8 cellular contexts compared by ENCODE assay signal in genomic region chr7:112286294-112287086, GRCh38.
DNase-seq lines count a peak whose midpoint lies in the region; ATAC-seq and TF ChIP-seq lines count a peak whose summit lies in the region.

No MANE protein-coding gene starts in this region.

- H3K27me3 ChIP-seq in spleen (replicated peaks in 1 of 7), result no peaks in the 10 kb centered on the region
- no peaks in the 10 kb centered on the region for H3K27me3 ChIP-seq in GM23248 (replicated peaks; ENCODE audit: insufficient read depth)

- H3K9me2 ChIP-seq in GM23248 (ENCODE audit: insufficient read depth), result no peaks in the 10 kb centered on the region

- H3K4me2 ChIP-seq in GM23248 (ENCODE audit: unreplicated experiment), result no peak overlapping the region

- no peak overlapping the region for H2AFZ ChIP-seq in GM23248

- H3K27ac ChIP-seq in spleen (no peak overlapping the region), GM23248 (no peak overlapping the region)

- DNase-seq in NCI-H146 (lab: John Stamatoyannopoulos, UW) (peak; percentile 97), hippocampal formation (lab: John Stamatoyannopoulos, UW) (peak; percentile 3 to 62), T-helper 9 cell (no peak), mucosa of descending colon (no peak), spleen (no peak), GM23248 (no peak)

- in situ Hi-C loops in GM23248 (cut with MboI), result no loop called here

- no peak for TF ChIP-seq POLR2A in spleen (IDR thresholded peaks at IDR 0.05)

- no peak for TF ChIP-seq CTCF in mucosa of descending colon (IDR thresholded peaks at IDR 0.05)
- TF ChIP-seq CTCF in spleen (IDR thresholded peaks at IDR 0.05 in 8 of 11, conservative IDR thresholded peaks at IDR 0.05 in 3 of 11), result no peak

- WGBS in spleen, 5 donors, result 52 to 73% (median 58%) methylated on average over 5 of the region's 5 CpGs
- WGBS in GM23248 (ENCODE audit: low coverage in 1 of 2, low lambda C conversion rate in 2 of 2, missing lambda C conversion rate in 2 of 2), 2 experiments, result 86 to 91% methylated on average over 5 of the region's 5 CpGs

- no peaks in the 10 kb centered on the region; the same call in 1 of the 2 replicates for H3K79me2 ChIP-seq in GM23248 (ENCODE audit: insufficient read depth)

- peaks cover 9% of the 10 kb centered on the region; the same call in 1 of the 2 replicates for H3F3A ChIP-seq in GM23248 (ENCODE audit: insufficient read depth)

- intact Hi-C loops in mucosa of descending colon (cut with DNase I, micrococcal nuclease), result no loop called here
- intact Hi-C loops in spleen (cut with DNase I; ENCODE audit: low total_unique reads), result no loop called here

- H4K20me1 ChIP-seq in GM23248 (ENCODE audit: insufficient read depth), result no peaks in the 10 kb centered on the region

- no peaks in the 10 kb centered on the region for H3K9me3 ChIP-seq in mucosa of descending colon
- no peaks in the 10 kb centered on the region for H3K9me3 ChIP-seq in spleen
- no peaks in the 10 kb centered on the region for H3K9me3 ChIP-seq in GM23248 (ENCODE audit: low read depth)

- no peak overlapping the region for H3K4me3 ChIP-seq in mucosa of descending colon
- no peak overlapping the region for H3K4me3 ChIP-seq in spleen
- H3K4me3 ChIP-seq in GM23248, result no peak overlapping the region

- H3K4me1 ChIP-seq in mucosa of descending colon (ENCODE audit: low read depth) (no peaks in the 10 kb centered on the region), spleen (peaks cover 0 to 33% (median 3%) of the 10 kb centered on the region in 6 donors), GM23248 (ENCODE audit: insufficient read depth) (peaks cover 17% of the 10 kb centered on the region)

- no peaks in the 10 kb centered on the region for H3K36me3 ChIP-seq in mucosa of descending colon (ENCODE audit: low read depth)
- peaks cover 0 to 34% (median 5%) of the 10 kb centered on the region in 6 donors for H3K36me3 ChIP-seq in spleen
- no peaks in the 10 kb centered on the region for H3K36me3 ChIP-seq in GM23248 (ENCODE audit: low read depth)

- H3K9ac ChIP-seq in GM23248, result no peak overlapping the region

- ATAC-seq in GM18858 (IDR thresholded peaks at IDR 0.05; ENCODE audit: unreplicated experiment) (peak; percentile 84), HG02623 (IDR thresholded peaks at IDR 0.05; ENCODE audit: unreplicated experiment) (peak; percentile 70), mucosa of descending colon (no peak)

Comparison
In these comparisons a context has a peak if more than half of its experiments do, and no peak if none do; other contexts are left out.
1. DNase-seq: peak in NCI-H146 (single experiment) and hippocampal formation (2 of 2); none in T-helper 9 cell (single experiment), mucosa of descending colon (0 of 3), spleen (single experiment) and GM23248 (single experiment).